Comparison of ENCODE assay signal across 25 cellular contexts in genomic region chr6:47464052-47464451, GRCh38. TPM values are rescaled to one million over a fixed set of nuclear protein-coding genes. Genes with fewer than 3 reads are reported as not detected.
DNase-seq lines count a peak whose midpoint lies in the region; ATAC-seq and TF ChIP-seq lines count a peak whose summit lies in the region.
"Had no signal": no experiment of that assay in that cellular context is flagged by ENCODE, and none has a peak within 500 bp of the region (broad histone marks: within the 10 kb centered on the region; RNA-seq: fewer than 3 reads in every experiment).

No MANE protein-coding gene starts in this region.

- ATAC-seq in esophagus mucosa (peak; percentile 57), sciatic nerve (no peak), left lung (no peak)
- ATAC-seq: gastrocnemius medialis, GM12878, HCT116 had no signal

- H3K36me3 ChIP-seq in left lung, result no peaks in the 10 kb centered on the region
- H3K36me3 ChIP-seq: gastrocnemius medialis, neutrophil, Peyer's patch, tibial artery had no signal

- H3K27ac Mint-ChIP-seq in nephron progenitor cell, result no peak overlapping the region
- H3K27ac Mint-ChIP-seq: activated naive CD8-positive, alpha-beta T cell treated with anti-CD3 and anti-CD28 coated beads for 36 hours; stimulated activated naive CD8-positive, alpha-beta T cell treated with anti-CD3 and anti-CD28 coated beads, Interleukin-15, Interleukin-2, amounts not matched to agents 100 ng/mL and 50 ng/mL, for 24 hours; T-helper 1 cell treated with Interleukin-12 subunit alpha and Interleukin-12 subunit beta and Interleukin-4 antibody, amounts not matched to agents 30 μg/mL and 1 μg/mL, for 36 hours had no signal

- no peak overlapping the region for H3K4me3 Mint-ChIP-seq in nephron progenitor cell
- H3K4me3 Mint-ChIP-seq: activated naive CD8-positive, alpha-beta T cell treated with anti-CD3 and anti-CD28 coated beads for 36 hours; stimulated activated naive CD8-positive, alpha-beta T cell treated with anti-CD3 and anti-CD28 coated beads, Interleukin-15, Interleukin-2, amounts not matched to agents 100 ng/mL and 50 ng/mL, for 24 hours; T-helper 1 cell treated with Interleukin-12 subunit alpha and Interleukin-12 subunit beta and Interleukin-4 antibody, amounts not matched to agents 30 μg/mL and 1 μg/mL, for 36 hours had no signal

- no peak for TF ChIP-seq EP300 in Ishikawa (IDR thresholded peaks at IDR 0.05; ENCODE audit: borderline replicate concordance)

- DNase-seq in COR-L47 (lab: John Stamatoyannopoulos, UW), result peak; percentile 52
- DNase-seq in NCI-H748 (lab: John Stamatoyannopoulos, UW; ENCODE audit: unreplicated experiment), result peak; percentile 58
- DNase-seq in sciatic nerve (ENCODE audit: low spot score), result no peak
- DNase-seq in nephron progenitor cell, result no peak
- no peak for DNase-seq in left lung
- DNase-seq in COLO668 (lab: John Stamatoyannopoulos, UW; ENCODE audit: unreplicated experiment), result no peak
- DNase-seq: activated CD4-positive, alpha-beta T cell treated with anti-CD3 and anti-CD28 coated beads, Interleukin-2, amount 50 U/mL, for 1 hour; activated CD8-positive, alpha-beta memory T cell treated with anti-CD3 and anti-CD28 coated beads, Interleukin-2, amount 50 U/mL, for 4 hours; activated naive CD8-positive, alpha-beta T cell treated with anti-CD3 and anti-CD28 coated beads for 36 hours; DMS153; gastrocnemius medialis; hypothalamus; NCI-H1048; NCI-H2227 treated with DMSO at 0.1 percent for 48 hours; Peyer's patch; stimulated activated CD4-positive, alpha-beta T cell treated with anti-CD3 and anti-CD28 coated beads, Interleukin-2, amount 100 ng/mL, for 48 hours; tibial artery had no signal

- no peaks in the 10 kb centered on the region for H3K9me3 ChIP-seq in left lung
- H3K9me3 ChIP-seq: gastrocnemius medialis, neutrophil, Peyer's patch, tibial artery had no signal

- H3K4me1 Mint-ChIP-seq in nephron progenitor cell, result peaks cover 3% of the 10 kb centered on the region
- H3K4me1 Mint-ChIP-seq: activated naive CD8-positive, alpha-beta T cell treated with anti-CD3 and anti-CD28 coated beads for 36 hours had no signal

- no peaks in the 10 kb centered on the region for H3K36me3 Mint-ChIP-seq in nephron progenitor cell (ENCODE audit: low read depth)
- H3K36me3 Mint-ChIP-seq: activated naive CD8-positive, alpha-beta T cell treated with anti-CD3 and anti-CD28 coated beads for 36 hours had no signal

- H3K4me3 ChIP-seq in left lung, result no peak overlapping the region
- H3K4me3 ChIP-seq: gastrocnemius medialis, GM12878, Peyer's patch, tibial artery had no signal

- no peak for TF ChIP-seq RAD21 in Ishikawa (IDR thresholded peaks at IDR 0.05; ENCODE audit: low read depth)

- H3K27me3 ChIP-seq in left lung, result no peaks in the 10 kb centered on the region
- H3K27me3 ChIP-seq: gastrocnemius medialis, neutrophil, Peyer's patch, tibial artery had no signal

- TF ChIP-seq CTCF in nephron progenitor cell (IDR thresholded peaks at IDR 0.05) (no peak), left lung (IDR thresholded peaks at IDR 0.05) (no peak)

- H3K9me3 Mint-ChIP-seq in nephron progenitor cell, result no peaks in the 10 kb centered on the region
- H3K9me3 Mint-ChIP-seq: activated naive CD8-positive, alpha-beta T cell treated with anti-CD3 and anti-CD28 coated beads for 36 hours; stimulated activated naive CD8-positive, alpha-beta T cell treated with anti-CD3 and anti-CD28 coated beads, Interleukin-15, Interleukin-2, amounts not matched to agents 100 ng/mL and 50 ng/mL, for 24 hours; T-helper 1 cell treated with Interleukin-12 subunit alpha and Interleukin-12 subunit beta and Interleukin-4 antibody, amounts not matched to agents 30 μg/mL and 1 μg/mL, for 36 hours had no signal

- intact Hi-C loops in sciatic nerve (cut with DNase I), result no loop called here
- intact Hi-C loops in left lung (cut with DNase I), result no loop called here

- no peak overlapping the region for H3K27ac ChIP-seq in left lung
- H3K27ac ChIP-seq: gastrocnemius medialis, KMS-11, neutrophil, Peyer's patch, tibial artery had no signal

- H3K27me3 Mint-ChIP-seq in nephron progenitor cell (ENCODE audit: low read depth, poor library complexity), result peaks cover 3% of the 10 kb centered on the region
- H3K27me3 Mint-ChIP-seq: activated naive CD8-positive, alpha-beta T cell treated with anti-CD3 and anti-CD28 coated beads for 36 hours; stimulated activated naive CD8-positive, alpha-beta T cell treated with anti-CD3 and anti-CD28 coated beads, Interleukin-15, Interleukin-2, amounts not matched to agents 100 ng/mL and 50 ng/mL, for 24 hours had no signal

- no peaks in the 10 kb centered on the region for H3K4me1 ChIP-seq in left lung
- H3K4me1 ChIP-seq: gastrocnemius medialis, tibial artery had no signal

TF ChIP-seq in Ishikawa, 13 proteins besides CTCF, POLR2A, EP300 and RAD21:
- TF ChIP-seq ZBTB7A (IDR thresholded peaks at IDR 0.05; ENCODE audit: low read depth), result no peak
- peak; percentile 66; the same call in 1 of the 2 replicates for TF ChIP-seq NFIC (IDR thresholded peaks at IDR 0.05)
- TF ChIP-seq FOXM1 (IDR thresholded peaks at IDR 0.05; ENCODE audit: borderline replicate concordance, low read depth), result no peak
- TF ChIP-seq YY1 (IDR thresholded peaks at IDR 0.05; ENCODE audit: low read depth), result no peak
- no peak for TF ChIP-seq TAF1 (IDR thresholded peaks at IDR 0.05; ENCODE audit: low read depth)
- TF ChIP-seq EGR1 (IDR thresholded peaks at IDR 0.05), result no peak

RNA-seq across cellular contexts. Expression of gene CD2AP, which starts 13.5 kb away (rescaled TPM):
- total RNA-seq in esophagus mucosa (25.8 TPM), sciatic nerve (27.5 TPM), left lung (10 to 100 TPM; 38.8 to 46.0 TPM)

Comparison
In these comparisons a context has a peak if more than half of its experiments do, and no peak if none do; other contexts are left out.
1. DNase-seq: peak in COR-L47 (single experiment) and NCI-H748 (single experiment); none in sciatic nerve (single experiment), nephron progenitor cell (single experiment), left lung (0 of 2) and COLO668 (single experiment).